ENCODE assay signal across 8 cellular contexts in genomic region chr2:130391872-130392670, GRCh38. TPM values are rescaled to one million over a fixed set of nuclear protein-coding genes. Genes with fewer than 3 reads are reported as not detected.
A peak's percentile ranks its signal among the peaks of the same experiment; 100 is the strongest.
DNase-seq lines count a peak whose midpoint lies in the region; ATAC-seq, FAIRE-seq and TF ChIP-seq lines count a peak whose summit lies in the region.

No MANE protein-coding gene starts in this region.

- H2BK12ac ChIP-seq in H9 (ENCODE audit: insufficient read length, low read depth, low read length) = no peak overlapping the region

- H2BK20ac ChIP-seq in H9 (ENCODE audit: low read depth, low read length, poor library complexity, severe bottlenecking) = no peak overlapping the region

- H3K14ac ChIP-seq in H9 (ENCODE audit: insufficient read depth, low read length) = no peak overlapping the region

- no peak for FAIRE-seq in D721Med (lab: Jason Lieb, UNC)

- H3K9me3 ChIP-seq in A673 (ENCODE audit: low read depth, low read length, poor library complexity, severe bottlenecking) = no peaks in the 10 kb centered on the region
- H3K9me3 ChIP-seq in H9 (ENCODE audit: control insufficient read depth, low read depth, low read length) = no peaks in the 10 kb centered on the region

- H3K27me3 ChIP-seq in A673 (replicated peaks; ENCODE audit: insufficient read depth, low read depth, low read length, poor library complexity) (peaks cover 6% of the 10 kb centered on the region), H9 (ENCODE audit: insufficient read depth, low read length) (peaks cover 3% of the 10 kb centered on the region; the same call in 1 of the 2 replicates)

- no peaks in the 10 kb centered on the region; a peak in 1 of 5 replicates for H3K9me3 Mint-ChIP-seq in H9
- H3K9me3 Mint-ChIP-seq in activated B cell treated with CpG ODN at 0.5 μM for 24 hours = no peaks in the 10 kb centered on the region
- H3K9me3 Mint-ChIP-seq in glutamatergic neuron (ENCODE audit: unreplicated experiment) = peaks cover 7% of the 10 kb centered on the region
- no peaks in the 10 kb centered on the region for H3K9me3 Mint-ChIP-seq in progenitor cell of endocrine pancreas (ENCODE audit: low read depth)

- H3K4ac ChIP-seq in H9 (ENCODE audit: low read depth, low read length) = no peak overlapping the region

- no peak overlapping the region for H4K8ac ChIP-seq in H9 (replicated peaks; ENCODE audit: insufficient read length, low read depth, low read length)

- ATAC-seq in activated B cell treated with CpG ODN at 0.5 μM for 24 hours (ENCODE audit: low read depth) = no peak
- no peak for ATAC-seq in HG03135 (IDR thresholded peaks at IDR 0.05; ENCODE audit: unreplicated experiment)
- ATAC-seq in GM19463 (IDR thresholded peaks at IDR 0.05; ENCODE audit: unreplicated experiment) = no peak

- H3K36me3 Mint-ChIP-seq in H9 (ENCODE audit: insufficient read depth in 1 of 3, low read depth in 3 of 3) (no peaks in the 10 kb centered on the region), activated B cell treated with CpG ODN at 0.5 μM for 24 hours (ENCODE audit: low read depth) (peaks cover 2% of the 10 kb centered on the region), glutamatergic neuron (ENCODE audit: unreplicated experiment) (peaks cover 6% of the 10 kb centered on the region), progenitor cell of endocrine pancreas (ENCODE audit: insufficient read depth) (no peaks in the 10 kb centered on the region)

- BruUV-seq in A673 (replicated peaks; lab: Mats Ljungman, UMichigan) = no TSS peak

- no peaks in the 10 kb centered on the region for H3K79me2 ChIP-seq in H9 (ENCODE audit: insufficient read depth, low read length)

- H3K27ac Mint-ChIP-seq in H9 (no peak overlapping the region; a peak in 1 of 7 replicates), activated B cell treated with CpG ODN at 0.5 μM for 24 hours (peak overlapping the region; percentile 87), glutamatergic neuron (ENCODE audit: unreplicated experiment) (peak overlapping the region; percentile 60), progenitor cell of endocrine pancreas (peak overlapping the region; percentile 84)

- no peak overlapping the region for H3T11ph ChIP-seq in H9 (ENCODE audit: low read length)

- no peaks in the 10 kb centered on the region for H3K79me1 ChIP-seq in H9 (ENCODE audit: insufficient read depth, low read depth, low read length, poor library complexity, severe bottlenecking)

- intact Hi-C loops in A673 (cut with micrococcal nuclease; ENCODE audit: unreplicated experiment) (no loop called here), activated B cell treated with CpG ODN at 0.5 μM for 24 hours (cut with micrococcal nuclease) (loop anchor here (1.0 kb wide), 4 partner anchors 11 to 50 kb away; partner anchors contain the start of gene IMP4)

- WGBS in H9 (ENCODE audit: extremely low coverage, insufficient read length, low lambda C conversion rate) = no CpG with 5 or more reads among the region's 17 CpGs

- no peak overlapping the region for H2AK5ac ChIP-seq in H9 (ENCODE audit: insufficient read length, low read length)

- H3K4me2 ChIP-seq in H9 (ENCODE audit: insufficient read depth, insufficient read length, low read length) = peak overlapping the region; percentile 35

- H3K4me3 Mint-ChIP-seq in H9 = peak overlapping the region; percentile 79 to 85
- peak overlapping the region; percentile 91 for H3K4me3 Mint-ChIP-seq in activated B cell treated with CpG ODN at 0.5 μM for 24 hours
- H3K4me3 Mint-ChIP-seq in glutamatergic neuron (ENCODE audit: unreplicated experiment) = peak overlapping the region; percentile 90
- H3K4me3 Mint-ChIP-seq in progenitor cell of endocrine pancreas (ENCODE audit: low read depth) = peak overlapping the region; percentile 86

- peak overlapping the region; percentile 61 for H3K4me3 ChIP-seq in A673 (ENCODE audit: low read depth, low read length, poor library complexity, severe bottlenecking)

- no peaks in the 10 kb centered on the region for H4K20me1 ChIP-seq in H9 (ENCODE audit: control insufficient read depth, insufficient read depth, insufficient read length)

- no peak overlapping the region for H3K27ac ChIP-seq in A673 (ENCODE audit: low read depth, low read length, poor library complexity, severe bottlenecking)
- H3K27ac ChIP-seq in H9 (ENCODE audit: insufficient read length, low read depth, low read length) = no peak overlapping the region

- no peak overlapping the region for H4K91ac ChIP-seq in H9 (ENCODE audit: insufficient read length, low read depth, low read length)

- H2BK120ac ChIP-seq in H9 (ENCODE audit: low read depth, low read length, poor library complexity, severe bottlenecking) = no peak overlapping the region

- H3K4me1 ChIP-seq in A673 (ENCODE audit: insufficient read depth, low read length, poor library complexity, severe bottlenecking) (no peaks in the 10 kb centered on the region), H9 (ENCODE audit: insufficient read depth, low read length) (peaks cover 3% of the 10 kb centered on the region; the same call in 1 of the 2 replicates)

- no peaks in the 10 kb centered on the region for H3K36me3 ChIP-seq in A673 (ENCODE audit: insufficient read depth, low read length, poor library complexity, severe bottlenecking)

- DNase-seq in A673 (ENCODE audit: low spot score) = no peak
- no peak for DNase-seq in H9
- DNase-seq in activated B cell treated with CpG ODN at 0.5 μM for 24 hours = no peak
- no peak for DNase-seq in glutamatergic neuron
- DNase-seq in progenitor cell of endocrine pancreas (ENCODE audit: low spot score, unreplicated experiment) = no peak
- no peak for DNase-seq in D721Med (ENCODE audit: insufficient read length, low spot score)

- POLR2A ChIA-PET in A673 (lab: Charles Lee; ENCODE audit: low non-redundant PET) = interaction anchor here (0.6 kb wide), 1 partner anchor 25 kb away, joined by 3 read pairs; no protein-coding TSS in a partner anchor
- POLR2A ChIA-PET in activated B cell treated with CpG ODN at 0.5 μM for 24 hours (lab: Charles Lee) = interaction anchor here (2.8 kb wide), 1 partner anchor 19 kb away, joined by 18 read pairs; no protein-coding TSS in a partner anchor

- peaks cover 20% of the 10 kb centered on the region for H3K27me3 Mint-ChIP-seq in H9 (ENCODE audit: low read depth)
- H3K27me3 Mint-ChIP-seq in activated B cell treated with CpG ODN at 0.5 μM for 24 hours = no peaks in the 10 kb centered on the region
- peaks cover 3% of the 10 kb centered on the region for H3K27me3 Mint-ChIP-seq in glutamatergic neuron (ENCODE audit: unreplicated experiment)
- H3K27me3 Mint-ChIP-seq in progenitor cell of endocrine pancreas = peaks cover 20% of the 10 kb centered on the region

- H3K56ac ChIP-seq in H9 (ENCODE audit: insufficient read length, low read depth, low read length) = no peak overlapping the region

- no peak overlapping the region for H3K9ac ChIP-seq in H9 (ENCODE audit: extremely low read depth, insufficient read length, low read length)

- H2BK5ac ChIP-seq in H9 (ENCODE audit: insufficient read length, low read length) = no peak overlapping the region

- H3K18ac ChIP-seq in H9 (ENCODE audit: insufficient read length, low read depth, low read length) = no peak overlapping the region

- TF ChIP-seq CTCF in A673 (conservative IDR thresholded peaks at IDR 0.05; ENCODE audit: low read depth, low read length) (no peak), H9 (conservative IDR thresholded peaks at IDR 0.05) (no peak), activated B cell treated with CpG ODN at 0.5 μM for 24 hours (IDR thresholded peaks at IDR 0.05) (no peak), glutamatergic neuron (IDR thresholded peaks at IDR 0.05; ENCODE audit: partially characterized antibody, unreplicated experiment) (no peak), progenitor cell of endocrine pancreas (IDR thresholded peaks at IDR 0.05; ENCODE audit: unreplicated experiment) (no peak), D721Med (IDR thresholded peaks at IDR 0.05; ENCODE audit: insufficient read depth, missing control alignments) (no peak)

- H2BK15ac ChIP-seq in H9 (ENCODE audit: low read depth, low read length) = no peak overlapping the region

- H3K23ac ChIP-seq in H9 (ENCODE audit: insufficient read length, low read depth, low read length) = no peak overlapping the region

- H3K4me1 Mint-ChIP-seq in H9 = peaks cover 25% of the 10 kb centered on the region in 2 experiments
- peaks cover 50% of the 10 kb centered on the region for H3K4me1 Mint-ChIP-seq in activated B cell treated with CpG ODN at 0.5 μM for 24 hours
- peaks cover 10% of the 10 kb centered on the region for H3K4me1 Mint-ChIP-seq in glutamatergic neuron (ENCODE audit: low read depth, unreplicated experiment)
- peaks cover 21% of the 10 kb centered on the region for H3K4me1 Mint-ChIP-seq in progenitor cell of endocrine pancreas (ENCODE audit: low read depth)

- CTCF ChIA-PET in A673 (lab: Charles Lee) = no interaction called here
- CTCF ChIA-PET in activated B cell treated with CpG ODN at 0.5 μM for 24 hours (lab: Charles Lee) = interaction anchor here (0.5 kb wide), 1 partner anchor 18 kb away, joined by 6 read pairs; no protein-coding TSS in a partner anchor

- H4K5ac ChIP-seq in H9 (ENCODE audit: insufficient read length, low read depth, low read length) = no peak overlapping the region

- no peaks in the 10 kb centered on the region for H3K23me2 ChIP-seq in H9 (ENCODE audit: insufficient read length, low read depth, low read length, poor library complexity, severe bottlenecking)

- no peak overlapping the region for H2AFZ ChIP-seq in H9 (ENCODE audit: low read length)

RNA-seq across cellular contexts. Expression of gene PTPN18, which starts 36.2 kb away (rescaled TPM):
- total RNA-seq in A673 (2021) (3.2 and 6.2 TPM in 2 replicates), H9 (2021) (13.0 and 16.3 TPM in 2 replicates), activated B cell treated with CpG ODN at 0.5 μM for 24 hours (77.7 and 79.2 TPM in 2 replicates), glutamatergic neuron (ENCODE audit: unreplicated experiment) (78.5 TPM), progenitor cell of endocrine pancreas (47.5 and 50.0 TPM in 2 replicates)

RNA-seq across cellular contexts. Expression of gene IMP4, which starts 49.4 kb away (rescaled TPM):
- 107 and 112 TPM in 2 replicates for total RNA-seq in A673 (2021)
- 92.9 and 101 TPM in 2 replicates for total RNA-seq in H9 (2021)
- total RNA-seq in activated B cell treated with CpG ODN at 0.5 μM for 24 hours = 121 and 140 TPM in 2 replicates
- 48.3 TPM for total RNA-seq in glutamatergic neuron (ENCODE audit: unreplicated experiment)
- total RNA-seq in progenitor cell of endocrine pancreas = 43.0 and 44.8 TPM in 2 replicates

Comparison
In these comparisons a context has a peak if more than half of its experiments do, and no peak if none do; other contexts are left out.
1. H3K27ac Mint-ChIP-seq: peak in activated B cell treated with CpG ODN at 0.5 μM for 24 hours (single experiment), glutamatergic neuron (single experiment) and progenitor cell of endocrine pancreas (single experiment); none in H9 (0 of 3).
2. Peak in every context shown above with its lines, with median percentiles within 50 percentile points of each other: H3K4me3 Mint-ChIP-seq.